In genomic region chr5:13108281-13108680, GRCh38 we compare ENCODE assay signal across 28 cellular contexts.
DNase-seq lines count a peak whose midpoint lies in the region; ATAC-seq, FAIRE-seq and TF ChIP-seq lines count a peak whose summit lies in the region.
"Had no signal": no experiment of that assay in that cellular context is flagged by ENCODE, and none has a peak within 500 bp of the region (broad histone marks: within the 10 kb centered on the region; RNA-seq: fewer than 3 reads in every experiment).

No MANE protein-coding gene starts in this region.

- H3K4me1 ChIP-seq in RWPE2 (ENCODE audit: insufficient read depth, poor library complexity, severe bottlenecking) = peaks cover 21% of the 10 kb centered on the region
- H3K4me1 ChIP-seq: A549 had no signal

- no peak overlapping the region for H3K4me3 ChIP-seq in RWPE2 (ENCODE audit: severe bottlenecking)
- H3K4me3 ChIP-seq: A549, SK-N-MC had no signal

- DNase-seq in ELR (ENCODE audit: low read depth) = peak; percentile 54
- peak; percentile 74 for DNase-seq in HT1080 (ENCODE audit: low read depth)
- DNase-seq in RWPE2 (ENCODE audit: low spot score) = no peak
- no peak for DNase-seq in erythroblast (lab: John Stamatoyannopoulos, UW)
- no peak for DNase-seq in NCI-H510A (lab: John Stamatoyannopoulos, UW)
- no peak for DNase-seq in NCI-H187 treated with DMSO at 0.1 percent for 48 hours (lab: John Stamatoyannopoulos, UW)
- DNase-seq in GM19239 (ENCODE audit: insufficient read length, low spot score) = no peak
- DNase-seq: CD8-positive, alpha-beta memory T cell; DMS 273 treated with DMSO at 0.1 percent for 48 hours; DMS79; EL; GF-D8; KBM-7; NCI-H1048; NCI-H1417; NCI-H1694; NCI-H2081; NCI-H526; SIG-M5 had no signal

- FAIRE-seq in islet of Langerhans (lab: Jason Lieb, UNC) (peak; percentile 21), GM19239 (lab: Jason Lieb, UNC) (no peak)
- FAIRE-seq: A549, GM12891, H1 had no signal

- H3K36me3 ChIP-seq in RWPE2 (ENCODE audit: low read depth) = no peaks in the 10 kb centered on the region

- no peak overlapping the region for H3K27ac ChIP-seq in RWPE2 (ENCODE audit: poor library complexity, severe bottlenecking)
- H3K27ac ChIP-seq: A549, C4-2B, HL-60, SK-N-MC had no signal

- TF ChIP-seq POLR2A in erythroblast (IDR thresholded peaks at IDR 0.05; ENCODE audit: low read length) = no peak

- H3K27me3 ChIP-seq in RWPE2 (ENCODE audit: insufficient read depth, poor library complexity, severe bottlenecking) = peaks cover 15% of the 10 kb centered on the region

- ATAC-seq in RWPE2 (ENCODE audit: low read depth) = peak; percentile 19; the same call in 1 of the 3 replicates
- ATAC-seq: A549, HCT116, Panc1 had no signal

- no peak for TF ChIP-seq CTCF in RWPE2 (IDR thresholded peaks at IDR 0.05; ENCODE audit: poor library complexity, severe bottlenecking)

- no peaks in the 10 kb centered on the region for H3K9me3 ChIP-seq in RWPE2 (ENCODE audit: severe bottlenecking)
- H3K9me3 ChIP-seq: A549 had no signal

Comparison
In these comparisons a context has a peak if more than half of its experiments do, and no peak if none do; other contexts are left out.
1. DNase-seq: peak in ELR (single experiment) and HT1080 (single experiment); none in RWPE2 (single experiment), erythroblast (0 of 2), NCI-H510A (single experiment), NCI-H187 treated with DMSO at 0.1 percent for 48 hours (single experiment) and GM19239 (single experiment).